In genomic region chr1:61426884-61427283, GRCh38 we compare ENCODE assay signal across 18 cellular contexts.
A peak's percentile ranks its signal among the peaks of the same experiment; 100 is the strongest.
DNase-seq lines count a peak whose midpoint lies in the region; ATAC-seq, FAIRE-seq and TF ChIP-seq lines count a peak whose summit lies in the region.
"Had no signal": no experiment of that assay in that cellular context is flagged by ENCODE, and none has a peak within 500 bp of the region (broad histone marks: within the 10 kb centered on the region; RNA-seq: fewer than 3 reads in every experiment).

No MANE protein-coding gene starts in this region.

- H3K36me3 Mint-ChIP-seq in brain (peaks cover 5% of the 10 kb centered on the region), nephron (ENCODE audit: low read depth) (peaks cover 5% of the 10 kb centered on the region)

- H3K27me3 ChIP-seq in pancreas (no peaks in the 10 kb centered on the region), ascending aorta (no peaks in the 10 kb centered on the region), SK-N-SH (ENCODE audit: insufficient read depth) (no peaks in the 10 kb centered on the region)

- H3K9me3 ChIP-seq in pancreas (no peaks in the 10 kb centered on the region), ascending aorta (no peaks in the 10 kb centered on the region), SK-N-SH (no peaks in the 10 kb centered on the region)

- TF ChIP-seq CTCF in GM12865 (IDR thresholded peaks at IDR 0.05; ENCODE audit: insufficient read depth, low read depth, low read length, missing control alignments) (no peak), brain (conservative IDR thresholded peaks at IDR 0.05) (no peak), nephron (IDR thresholded peaks at IDR 0.05; ENCODE audit: unreplicated experiment in 3 of 3) (no peak), pancreas (IDR thresholded peaks at IDR 0.05) (no peak), ascending aorta (IDR thresholded peaks at IDR 0.05) (no peak), SK-N-SH (IDR thresholded peaks at IDR 0.05) (no peak)

- no peak for TF ChIP-seq RAD21 in SK-N-SH (IDR thresholded peaks at IDR 0.05; ENCODE audit: low read length)

- no peak for TF ChIP-seq EP300 in SK-N-SH (IDR thresholded peaks at IDR 0.05; ENCODE audit: borderline replicate concordance in 1 of 2, low read depth in 1 of 2, low read length in 1 of 2)

- no peaks in the 10 kb centered on the region for H3K9me3 Mint-ChIP-seq in brain
- H3K9me3 Mint-ChIP-seq in nephron = no peaks in the 10 kb centered on the region
- H3K9me3 Mint-ChIP-seq: HFFc6 had no signal

- H3K36me3 ChIP-seq in pancreas (no peaks in the 10 kb centered on the region), ascending aorta (peaks cover 4 to 7% of the 10 kb centered on the region in 2 donors), SK-N-SH (replicated peaks in 1 of 2; ENCODE audit: control insufficient read depth in 1 of 2, insufficient read depth in 2 of 2, low read length in 1 of 2) (peaks cover 0 to 2% of the 10 kb centered on the region in 2 experiments)

- no peak overlapping the region for H2AFZ ChIP-seq in SK-N-SH (ENCODE audit: low read depth)

- no peaks in the 10 kb centered on the region for H3K79me2 ChIP-seq in SK-N-SH (ENCODE audit: insufficient read depth)

- POLR2A ChIA-PET in SK-N-SH (lab: Yijun Ruan, JAX) = no interaction called here

- H3K9me2 ChIP-seq in SK-N-SH = no peaks in the 10 kb centered on the region

- H3K27me3 Mint-ChIP-seq in brain (peaks cover 3% of the 10 kb centered on the region), nephron (ENCODE audit: low read depth) (no peaks in the 10 kb centered on the region)

- intact Hi-C loops in pancreas (cut with DNase I) = no loop called here
- intact Hi-C loops in ascending aorta (cut with DNase I) = no loop called here

- CTCF ChIA-PET in SK-N-SH (lab: Yijun Ruan, JAX) = interaction anchor here (1.6 kb wide), 1 partner anchor 13 kb away, joined by 4 read pairs; no protein-coding TSS in a partner anchor

- WGBS in pancreas, 2 donors = 91 to 95% methylated on average over 2 of the region's 2 CpGs
- WGBS in SK-N-SH (ENCODE audit: low lambda C conversion rate) = 100% methylated on average over 2 of the region's 2 CpGs

- peak overlapping the region in 1 of 5 experiments; percentile 22 for H3K4me3 Mint-ChIP-seq in brain
- H3K4me3 Mint-ChIP-seq in nephron = peak overlapping the region in 1 of 3 experiments; percentile 3
- H3K4me3 Mint-ChIP-seq: HFFc6 had no signal

- H3K27ac ChIP-seq in pancreas = no peak overlapping the region
- H3K27ac ChIP-seq in ascending aorta = no peak overlapping the region
- H3K27ac ChIP-seq in SK-N-SH (ENCODE audit: low read depth in 2 of 2, low read length in 1 of 2) = no peak overlapping the region
- H3K27ac ChIP-seq: C4-2B had no signal

- no peak for FAIRE-seq in pancreas (lab: Jason Lieb, UNC)
- FAIRE-seq: GM19239, H54, RCC 7860 had no signal

- no peaks in the 10 kb centered on the region for H4K20me1 ChIP-seq in SK-N-SH (ENCODE audit: insufficient read depth)

- H3K4me1 Mint-ChIP-seq in brain (peaks cover 40% of the 10 kb centered on the region), nephron (peaks cover 46% of the 10 kb centered on the region)

- H3K27ac Mint-ChIP-seq in brain (peak overlapping the region; percentile 49 to 88 (median 71)), nephron (peak overlapping the region; percentile 86 to 91 (median 90))
- H3K27ac Mint-ChIP-seq: HFFc6 had no signal

- H3K4me2 ChIP-seq in SK-N-SH = no peak overlapping the region

- H3F3A ChIP-seq in SK-N-SH (replicated peaks; ENCODE audit: insufficient read depth) = no peaks in the 10 kb centered on the region

- H3K4me3 ChIP-seq in GM12865 (ENCODE audit: low read depth, low read length) (no peak overlapping the region), pancreas (no peak overlapping the region), ascending aorta (no peak overlapping the region), SK-N-SH (ENCODE audit: low read depth in 2 of 2, low read length in 1 of 2) (no peak overlapping the region)

- ATAC-seq in HG02798 (IDR thresholded peaks at IDR 0.05; ENCODE audit: poor library complexity, unreplicated experiment) = peak; percentile 50
- no peak for ATAC-seq in pancreas
- no peak for ATAC-seq in GM19395 (IDR thresholded peaks at IDR 0.05; ENCODE audit: unreplicated experiment)

- H3K9ac ChIP-seq in SK-N-SH = no peak overlapping the region

- peak; percentile 4 for DNase-seq in GM12865 (ENCODE audit: low read depth)
- DNase-seq in pancreas = no peak
- no peak for DNase-seq in ascending aorta (ENCODE audit: low spot score in 2 of 2)
- DNase-seq in SK-N-SH = no peak
- DNase-seq: DMS 273 treated with DMSO at 0.1 percent for 48 hours, GF-D8, HFFc6, Kasumi-1, NCI-H1105 treated with DMSO at 0.1 percent for 48 hours, NCI-H1694 treated with DMSO at 0.1 percent for 48 hours had no signal

- no peaks in the 10 kb centered on the region for H3K4me1 ChIP-seq in pancreas
- no peaks in the 10 kb centered on the region for H3K4me1 ChIP-seq in ascending aorta
- H3K4me1 ChIP-seq in SK-N-SH (ENCODE audit: control insufficient read depth in 1 of 2, insufficient read depth in 2 of 2, low read depth in 1 of 2, low read length in 1 of 2) = peaks cover 0 to 17% of the 10 kb centered on the region in 2 experiments; a peak in 2 of 4 replicates

TF ChIP-seq in SK-N-SH, 30 proteins besides CTCF, POLR2A, EP300 and RAD21:
- TF ChIP-seq RCOR1 (IDR thresholded peaks at IDR 0.05; ENCODE audit: low read length) (no peak), SIN3A (IDR thresholded peaks at IDR 0.05; ENCODE audit: borderline replicate concordance, low read depth, low read length) (no peak), GABPA (IDR thresholded peaks at IDR 0.05; ENCODE audit: low read depth) (no peak), NRF1 (IDR thresholded peaks at IDR 0.05; ENCODE audit: low read depth, low read length) (no peak), MXI1 (IDR thresholded peaks at IDR 0.05; ENCODE audit: low read depth, low read length) (no peak), RFX5 (IDR thresholded peaks at IDR 0.05; ENCODE audit: low read length) (no peak), MAX (IDR thresholded peaks at IDR 0.05; ENCODE audit: low read depth) (no peak), TAF1 (IDR thresholded peaks at IDR 0.05; ENCODE audit: borderline replicate concordance, low read depth, low read length) (no peak), REST (IDR thresholded peaks at IDR 0.05; ENCODE audit: low read depth, low read length) (no peak), FOSL2 (IDR thresholded peaks at IDR 0.05; ENCODE audit: borderline replicate concordance, low read depth) (no peak), NFIC (IDR thresholded peaks at IDR 0.05; ENCODE audit: borderline replicate concordance) (no peak), USF2 (IDR thresholded peaks at IDR 0.05; ENCODE audit: borderline replicate concordance, low read depth, low read length) (no peak), POLR2AphosphoS5 (IDR thresholded peaks at IDR 0.05; ENCODE audit: low read depth, low read length) (no peak), USF1 (IDR thresholded peaks at IDR 0.05; ENCODE audit: borderline replicate concordance, low read depth) (no peak), MEF2A (IDR thresholded peaks at IDR 0.05; ENCODE audit: borderline replicate concordance, low read depth) (no peak), GATA2 (CRISPR knock-in tag; IDR thresholded peaks at IDR 0.05) (no peak)
